Comparison of ENCODE assay signal across 16 cellular contexts in the genomic region with DNA sequence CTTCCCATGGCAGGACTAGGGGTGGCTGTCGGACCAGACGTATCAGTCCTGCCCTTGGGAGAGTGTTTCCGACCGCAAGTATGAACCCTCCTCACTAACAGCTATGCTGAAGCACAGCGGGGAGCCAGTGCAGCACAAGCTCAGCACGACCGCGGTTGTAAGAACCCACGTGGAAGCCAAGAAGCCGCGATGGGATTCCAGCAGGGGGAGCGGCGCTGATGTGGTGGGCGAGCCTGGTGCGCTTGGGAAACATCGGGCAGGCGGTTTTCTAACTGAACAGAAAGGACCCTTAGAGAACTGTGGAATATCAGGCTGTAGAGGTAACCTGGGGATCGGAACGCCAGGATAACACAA.
"Had no signal": no experiment of that assay in that cellular context is flagged by ENCODE, and none has a peak within 500 bp of the region (broad histone marks: within the 10 kb centered on the region; RNA-seq: fewer than 3 reads in every experiment).

No MANE protein-coding gene starts in this region.

- H3K9me3 ChIP-seq: gastrocnemius medialis, psoas muscle, suprapubic skin, upper lobe of left lung had no signal

- DNase-seq: activated CD4-positive, alpha-beta T cell treated with anti-CD3 and anti-CD28 coated beads for 48 hours; activated naive CD4-positive, alpha-beta T cell treated with Interleukin-2 at 50 U/mL for 16 hours; central memory CD4-positive, alpha-beta T cell; effector CD8-positive, alpha-beta T cell; gastrocnemius medialis; kidney glomerular epithelial cell; occipital lobe; psoas muscle; stimulated activated CD4-positive, alpha-beta T cell treated with anti-CD3 and anti-CD28 coated beads, Interleukin-2, amount 100 ng/mL, for 48 hours; stimulated activated naive CD4-positive, alpha-beta T cell treated with Interleukin-2 at 50 U/mL for 16 hours; T-cell; T1000 had no signal

- H3K27ac ChIP-seq: coronary artery, epithelial cell of prostate, gastrocnemius medialis, psoas muscle, suprapubic skin, upper lobe of left lung had no signal

- H3K36me3 ChIP-seq: gastrocnemius medialis, suprapubic skin, upper lobe of left lung had no signal

- H3K4me3 ChIP-seq: coronary artery, gastrocnemius medialis, psoas muscle, suprapubic skin, upper lobe of left lung had no signal

- H3K27me3 ChIP-seq: gastrocnemius medialis, suprapubic skin, upper lobe of left lung had no signal

- H3K4me1 ChIP-seq: gastrocnemius medialis, psoas muscle, suprapubic skin, upper lobe of left lung had no signal
